In genomic region chr16:80298676-80299075, GRCh38 we compare ENCODE assay signal across 23 cellular contexts.
A peak's percentile ranks its signal among the peaks of the same experiment; 100 is the strongest.
DNase-seq lines count a peak whose midpoint lies in the region; ATAC-seq, FAIRE-seq and TF ChIP-seq lines count a peak whose summit lies in the region.
"Had no signal": no experiment of that assay in that cellular context is flagged by ENCODE, and none has a peak within 500 bp of the region (broad histone marks: within the 10 kb centered on the region; RNA-seq: fewer than 3 reads in every experiment).

No MANE protein-coding gene starts in this region.

- H4K20me1 ChIP-seq in osteoblast (ENCODE audit: insufficient read depth, low read length): no peaks in the 10 kb centered on the region
- H4K20me1 ChIP-seq: BLaER1 treated with 17β-estradiol and CSF1 and Interleukin-3, amounts not matched to agents 10 nM and 100 nM had no signal

- ATAC-seq in HG02763 (IDR thresholded peaks at IDR 0.05; ENCODE audit: unreplicated experiment) (no peak), GM18520 (IDR thresholded peaks at IDR 0.05; ENCODE audit: unreplicated experiment) (no peak)
- ATAC-seq: T-cell had no signal

- H3K9me3 ChIP-seq in osteoblast (ENCODE audit: low read depth, low read length): no peaks in the 10 kb centered on the region

- H3K36me3 ChIP-seq in bronchial epithelial cell (ENCODE audit: control insufficient read depth, insufficient read depth, low read length): no peaks in the 10 kb centered on the region
- no peaks in the 10 kb centered on the region for H3K36me3 ChIP-seq in osteoblast (ENCODE audit: insufficient read depth, low read length)
- H3K36me3 ChIP-seq: BLaER1 treated with 17β-estradiol and CSF1 and Interleukin-3, amounts not matched to agents 10 nM and 100 nM had no signal

- no peaks in the 10 kb centered on the region for H3K79me2 ChIP-seq in osteoblast (ENCODE audit: insufficient read depth, low read length)

- H2AFZ ChIP-seq in osteoblast (ENCODE audit: low read length): peak overlapping the region; percentile 17
- H2AFZ ChIP-seq: PC-9 had no signal

- H3K4me2 ChIP-seq in osteoblast (ENCODE audit: insufficient read depth, low read length): no peak overlapping the region
- H3K4me2 ChIP-seq: BLaER1 treated with 17β-estradiol and CSF1 and Interleukin-3, amounts not matched to agents 10 nM and 100 nM; KMS-11; PC-9 had no signal

- no peak overlapping the region for H3K27ac ChIP-seq in osteoblast (ENCODE audit: low read depth, low read length)
- H3K27ac ChIP-seq: BLaER1 treated with 17β-estradiol and CSF1 and Interleukin-3, amounts not matched to agents 10 nM and 100 nM; KMS-11; PC-9 had no signal

- no peaks in the 10 kb centered on the region for H3K27me3 ChIP-seq in bronchial epithelial cell (ENCODE audit: control insufficient read depth, insufficient read depth, low read length)
- no peaks in the 10 kb centered on the region for H3K27me3 ChIP-seq in osteoblast (ENCODE audit: insufficient read depth, low read length)
- H3K27me3 ChIP-seq: BLaER1 treated with 17β-estradiol and CSF1 and Interleukin-3, amounts not matched to agents 10 nM and 100 nM had no signal

- DNase-seq in COLO668 (lab: John Stamatoyannopoulos, UW; ENCODE audit: unreplicated experiment): peak; percentile 27
- no peak for DNase-seq in HTR-8/SVneo (ENCODE audit: insufficient read length, low spot score)
- no peak for DNase-seq in bronchial epithelial cell (ENCODE audit: low read depth)
- peak; percentile 37 for DNase-seq in osteoblast (ENCODE audit: insufficient read length, low spot score, missing footprints)
- no peak for DNase-seq in activated CD4-positive, alpha-beta T cell treated with anti-CD3 and anti-CD28 coated beads, Interleukin-2, amount 50 U/mL, for 1 hour
- no peak for DNase-seq in HuH-7 (ENCODE audit: low spot score)
- DNase-seq: AML-193; CD4-positive, alpha-beta memory T cell; DMS153; NCI-H1417; NCI-H1694 treated with DMSO at 0.1 percent for 48 hours; NCI-H2081; NCI-H2227 treated with DMSO at 0.1 percent for 48 hours; PC-9; Right ventricle myocardium superior; T-cell had no signal

- no peak for TF ChIP-seq CTCF in bronchial epithelial cell (IDR thresholded peaks at IDR 0.05; ENCODE audit: insufficient read depth, low read length, severe bottlenecking)
- TF ChIP-seq CTCF in osteoblast (IDR thresholded peaks at IDR 0.05; ENCODE audit: extremely low read depth, low read depth, low read length): no peak

- H3K4me3 ChIP-seq in bronchial epithelial cell (ENCODE audit: low read depth, low read length) (no peak overlapping the region), osteoblast (ENCODE audit: insufficient read depth, low read length) (no peak overlapping the region)
- H3K4me3 ChIP-seq: BLaER1 treated with 17β-estradiol and CSF1 and Interleukin-3, amounts not matched to agents 10 nM and 100 nM; PC-9 had no signal

- H3K4me1 ChIP-seq in osteoblast (ENCODE audit: insufficient read depth, low read length): peaks cover 32% of the 10 kb centered on the region

- FAIRE-seq in HTR-8/SVneo (lab: Jason Lieb, UNC) (peak; percentile 80), bronchial epithelial cell (lab: Jason Lieb, UNC) (peak; percentile 23)
- FAIRE-seq: A204.1, G401.6, H54 had no signal

Comparison
In these comparisons a context has a peak if more than half of its experiments do, and no peak if none do; other contexts are left out.
1. DNase-seq: peak in COLO668 (single experiment) and osteoblast (single experiment); none in HTR-8/SVneo (single experiment), bronchial epithelial cell (single experiment), activated CD4-positive, alpha-beta T cell treated with anti-CD3 and anti-CD28 coated beads, Interleukin-2, amount 50 U/mL, for 1 hour (single experiment) and HuH-7 (single experiment).